Comparison of ENCODE assay signal across 14 cellular contexts in genomic region chr5:10702911-10703491, GRCh38. TPM values are rescaled to one million over a fixed set of nuclear protein-coding genes. Genes with fewer than 3 reads are reported as not detected.
DNase-seq lines count a peak whose midpoint lies in the region; ATAC-seq, FAIRE-seq and TF ChIP-seq lines count a peak whose summit lies in the region.
"Had no signal": no experiment of that assay in that cellular context is flagged by ENCODE, and none has a peak within 500 bp of the region (broad histone marks: within the 10 kb centered on the region; RNA-seq: fewer than 3 reads in every experiment).

No MANE protein-coding gene starts in this region.

- H2AK5ac ChIP-seq in mesenchymal stem cell (ENCODE audit: low read length, severe bottlenecking), result peak overlapping the region; percentile 97

- ATAC-seq in HG03039 (IDR thresholded peaks at IDR 0.05; ENCODE audit: unreplicated experiment), result no peak
- ATAC-seq in natural killer cell treated with Interleukin-12 subunit alpha and Interleukin-12 subunit beta and Interleukin-15 and Interleukin-18, amount 100 ng/mL, for 72 hours, result no peak

- no peak for FAIRE-seq in RCC 7860 (lab: Jason Lieb, UNC)
- FAIRE-seq: GM19239, islet of Langerhans had no signal

- H3K4me2 ChIP-seq in mesenchymal stem cell (ENCODE audit: low read length, poor library complexity, severe bottlenecking), result no peak overlapping the region

- no peaks in the 10 kb centered on the region for H3K9me3 ChIP-seq in mesenchymal stem cell (ENCODE audit: control insufficient read depth, low read length)

- H3K27me3 Mint-ChIP-seq in natural killer cell treated with Interleukin-12 subunit alpha and Interleukin-12 subunit beta and Interleukin-15 and Interleukin-18, amount 100 ng/mL, for 72 hours, result no peaks in the 10 kb centered on the region

- H2AFZ ChIP-seq in mesenchymal stem cell (ENCODE audit: low read depth, low read length), result no peak overlapping the region

- H3K27ac ChIP-seq in C4-2B (peak overlapping the region; percentile 63), mesenchymal stem cell (ENCODE audit: low read length, poor library complexity, severe bottlenecking) (peak overlapping the region; percentile 96)

- peaks cover 0 to 16% of the 10 kb centered on the region in 2 experiments for H3K36me3 ChIP-seq in mesenchymal stem cell (ENCODE audit: control insufficient read depth in 1 of 2, insufficient read depth in 2 of 2, low read depth in 1 of 2, low read length in 2 of 2)

- H3K4me1 Mint-ChIP-seq in natural killer cell treated with Interleukin-12 subunit alpha and Interleukin-12 subunit beta and Interleukin-15 and Interleukin-18, amount 100 ng/mL, for 72 hours (ENCODE audit: low read depth in 2 of 2), result peaks cover 28 to 37% of the 10 kb centered on the region in 2 donors

- H4K91ac ChIP-seq in mesenchymal stem cell (ENCODE audit: low read length), result no peak overlapping the region

- H3K18ac ChIP-seq in mesenchymal stem cell (ENCODE audit: low read depth in 1 of 2, low read length in 2 of 2), result peak overlapping the region in 1 of 2 experiments; percentile 40

- H2BK5ac ChIP-seq in mesenchymal stem cell (ENCODE audit: low read depth, low read length, poor library complexity, severe bottlenecking), result peak overlapping the region; percentile 95

- H3K9ac ChIP-seq in mesenchymal stem cell (ENCODE audit: low read length), result no peak overlapping the region

- peak; percentile 77 for DNase-seq in RCC 7860 (ENCODE audit: low spot score)
- DNase-seq in epithelial cell of esophagus (ENCODE audit: low read depth), result peak; percentile 76
- DNase-seq in mesenchymal stem cell, result peak; percentile 47
- no peak for DNase-seq in DMS79 (lab: John Stamatoyannopoulos, UW)
- no peak for DNase-seq in stimulated activated CD4-positive, alpha-beta T cell treated with anti-CD3 and anti-CD28 coated beads, Interleukin-4, amount 100 ng/mL, for 4 hours
- DNase-seq in natural killer cell treated with Interleukin-12 subunit alpha and Interleukin-12 subunit beta and Interleukin-15 and Interleukin-18, amount 100 ng/mL, for 72 hours (ENCODE audit: low spot score), result no peak
- DNase-seq: activated effector memory CD4-positive, alpha-beta T cell treated with anti-CD3 and anti-CD28 coated beads, Interleukin-2, amount 50 U/mL, for 16 hours; effector CD4-positive, alpha-beta T cell; NCI-H1417 treated with DMSO at 0.1 percent for 48 hours had no signal

- H3K79me1 ChIP-seq in mesenchymal stem cell (replicated peaks; ENCODE audit: low read length, poor library complexity, severe bottlenecking), result peaks cover 18% of the 10 kb centered on the region

- H3K23ac ChIP-seq in mesenchymal stem cell (ENCODE audit: low read length in 2 of 2), result no peak overlapping the region

- H3K4me3 ChIP-seq in epithelial cell of esophagus (ENCODE audit: low read length) (no peak overlapping the region), mesenchymal stem cell (ENCODE audit: insufficient read depth in 1 of 2, low read depth in 1 of 2, low read length in 2 of 2) (no peak overlapping the region)

- H2BK120ac ChIP-seq in mesenchymal stem cell (ENCODE audit: low read depth, low read length), result no peak overlapping the region

- peaks cover 49% of the 10 kb centered on the region for H3K4me1 ChIP-seq in mesenchymal stem cell (ENCODE audit: control insufficient read depth, insufficient read depth, low read depth, low read length)

- H3K27ac Mint-ChIP-seq in natural killer cell treated with Interleukin-12 subunit alpha and Interleukin-12 subunit beta and Interleukin-15 and Interleukin-18, amount 100 ng/mL, for 72 hours, result peak overlapping the region in 1 of 2 donors; percentile 91

- no peak overlapping the region for H4K8ac ChIP-seq in mesenchymal stem cell (ENCODE audit: low read length)

- 90% methylated on average over 6 of the region's 7 CpGs for WGBS in mesenchymal stem cell

- H3K36me3 Mint-ChIP-seq in natural killer cell treated with Interleukin-12 subunit alpha and Interleukin-12 subunit beta and Interleukin-15 and Interleukin-18, amount 100 ng/mL, for 72 hours, result no peaks in the 10 kb centered on the region

- no peak overlapping the region for H3K4ac ChIP-seq in mesenchymal stem cell (ENCODE audit: low read depth in 1 of 2, low read length in 2 of 2)

- H2BK12ac ChIP-seq in mesenchymal stem cell (ENCODE audit: low read length in 2 of 2), result no peak overlapping the region

- no peak overlapping the region for H3K14ac ChIP-seq in mesenchymal stem cell (ENCODE audit: low read length in 2 of 2)

- H3K27me3 ChIP-seq in mesenchymal stem cell (ENCODE audit: control insufficient read depth in 1 of 2, insufficient read depth in 1 of 2, low read length in 2 of 2), result no peaks in the 10 kb centered on the region

- peak overlapping the region; percentile 55 for H2BK15ac ChIP-seq in mesenchymal stem cell (ENCODE audit: low read depth, poor library complexity, severe bottlenecking)

- H3K9me3 Mint-ChIP-seq in natural killer cell treated with Interleukin-12 subunit alpha and Interleukin-12 subunit beta and Interleukin-15 and Interleukin-18, amount 100 ng/mL, for 72 hours, result no peaks in the 10 kb centered on the region

- no peak for TF ChIP-seq CTCF in C4-2B (conservative IDR thresholded peaks at IDR 0.05)
- no peak for TF ChIP-seq CTCF in epithelial cell of esophagus (IDR thresholded peaks at IDR 0.05; ENCODE audit: insufficient read depth, low read depth, low read length, missing control alignments)

- H3K4me3 Mint-ChIP-seq in natural killer cell treated with Interleukin-12 subunit alpha and Interleukin-12 subunit beta and Interleukin-15 and Interleukin-18, amount 100 ng/mL, for 72 hours, result no peak overlapping the region
- H3K4me3 Mint-ChIP-seq: CD14-positive monocyte had no signal

RNA-seq across cellular contexts. Expression of gene DAP, which starts 58.0 kb away (rescaled TPM):
- polyA plus RNA-seq in mesenchymal stem cell (2013, experiment 1 of 2), result 137 TPM
- polyA plus RNA-seq in mesenchymal stem cell (2013, experiment 2 of 2), result 136 TPM
- total RNA-seq in natural killer cell treated with Interleukin-12 subunit alpha and Interleukin-12 subunit beta and Interleukin-15 and Interleukin-18, amount 100 ng/mL, for 72 hours, result 10 to 100 TPM; 80.1 to 84.3 TPM

Comparison
In these comparisons a context has a peak if more than half of its experiments do, and no peak if none do; other contexts are left out.
1. DNase-seq: peak in RCC 7860 (single experiment), epithelial cell of esophagus (single experiment) and mesenchymal stem cell (single experiment); none in DMS79 (single experiment), stimulated activated CD4-positive, alpha-beta T cell treated with anti-CD3 and anti-CD28 coated beads, Interleukin-4, amount 100 ng/mL, for 4 hours (0 of 2) and natural killer cell treated with Interleukin-12 subunit alpha and Interleukin-12 subunit beta and Interleukin-15 and Interleukin-18, amount 100 ng/mL, for 72 hours (single experiment).